Comparison of ENCODE assay signal across 9 cellular contexts in genomic region chr3:42179110-42179725, GRCh38.
DNase-seq lines count a peak whose midpoint lies in the region; ATAC-seq, FAIRE-seq and TF ChIP-seq lines count a peak whose summit lies in the region.
"Had no signal": no experiment of that assay in that cellular context is flagged by ENCODE, and none has a peak within 500 bp of the region (broad histone marks: within the 10 kb centered on the region; RNA-seq: fewer than 3 reads in every experiment).

No MANE protein-coding gene starts in this region.

- WGBS in iPS DF 6.9 (ENCODE audit: insufficient coverage, insufficient read length), result no CpG with 5 or more reads among the region's 7 CpGs

- peaks cover 71% of the 10 kb centered on the region for H4K20me1 ChIP-seq in astrocyte (ENCODE audit: insufficient read depth, low read length)

- H3K27me3 Mint-ChIP-seq in astrocyte (ENCODE audit: low read depth, unreplicated experiment) (no peaks in the 10 kb centered on the region), natural killer cell (ENCODE audit: low read depth in 2 of 2) (no peaks in the 10 kb centered on the region)

- no peaks in the 10 kb centered on the region for H3K36me3 Mint-ChIP-seq in astrocyte (ENCODE audit: low read depth, unreplicated experiment)
- peaks cover 14% of the 10 kb centered on the region for H3K36me3 Mint-ChIP-seq in stimulated activated effector memory CD8-positive, alpha-beta T cell treated with anti-CD3 and anti-CD28 coated beads, Interleukin-12 subunit alpha, Interleukin-12 subunit beta, amount 100 ng/mL, for 72 hours
- no peaks in the 10 kb centered on the region for H3K36me3 Mint-ChIP-seq in natural killer cell

- H3K4me1 ChIP-seq in astrocyte (ENCODE audit: insufficient read depth, low read length) (peaks cover 23% of the 10 kb centered on the region), iPS DF 6.9 (ENCODE audit: control insufficient read depth, insufficient read depth, low read length) (no peaks in the 10 kb centered on the region; the same call in 1 of the 2 replicates)

- peak; percentile 83 for DNase-seq in AG08396 (ENCODE audit: low spot score)
- DNase-seq in HS-5 (ENCODE audit: low read depth), result peak; percentile 76
- peak; percentile 94 for DNase-seq in astrocyte (ENCODE audit: low read depth)
- DNase-seq in iPS DF 6.9 (ENCODE audit: low read depth, low spot score), result peak; percentile 22
- DNase-seq in stimulated activated effector memory CD8-positive, alpha-beta T cell treated with anti-CD3 and anti-CD28 coated beads, Interleukin-12 subunit alpha, Interleukin-12 subunit beta, amount 100 ng/mL, for 72 hours (ENCODE audit: low spot score in 2 of 2), result no peak
- no peak for DNase-seq in activated CD4-positive, CD25-positive, alpha-beta regulatory T cell (lab: John Stamatoyannopoulos, UW)
- DNase-seq in natural killer cell, result no peak

- H3K4me3 Mint-ChIP-seq in astrocyte (ENCODE audit: unreplicated experiment) (peak overlapping the region; percentile 1), natural killer cell (no peak overlapping the region)
- H3K4me3 Mint-ChIP-seq in stimulated activated effector memory CD8-positive, alpha-beta T cell treated with anti-CD3 and anti-CD28 coated beads, Interleukin-12 subunit alpha, Interleukin-12 subunit beta, amount 100 ng/mL, for 72 hours, result no peak overlapping the region

- intact Hi-C loops in natural killer cell (cut with micrococcal nuclease), result no loop called here

- H3K27ac ChIP-seq in astrocyte (ENCODE audit: low read depth, low read length), result peak overlapping the region; percentile 28
- H3K27ac ChIP-seq in iPS DF 6.9 (ENCODE audit: low read length), result no peak overlapping the region

- H3K9me3 ChIP-seq in astrocyte (ENCODE audit: insufficient read depth, low read depth, low read length) (no peaks in the 10 kb centered on the region), iPS DF 6.9 (ENCODE audit: control insufficient read depth, insufficient read depth, low read length) (no peaks in the 10 kb centered on the region)

- H3K27me3 ChIP-seq in astrocyte (ENCODE audit: insufficient read depth, low read length), result no peaks in the 10 kb centered on the region
- no peaks in the 10 kb centered on the region for H3K27me3 ChIP-seq in iPS DF 6.9 (ENCODE audit: control insufficient read depth, insufficient read depth, low read length)
- H3K27me3 ChIP-seq: dorsolateral prefrontal cortex had no signal

- peak overlapping the region; percentile 71 for H3K4me2 ChIP-seq in astrocyte (ENCODE audit: low read length)

- TF ChIP-seq CTCF in astrocyte (IDR thresholded peaks at IDR 0.05; ENCODE audit: insufficient read depth, low read depth, low read length) (no peak), natural killer cell (IDR thresholded peaks at IDR 0.05) (no peak)

- H3K27ac Mint-ChIP-seq in astrocyte (ENCODE audit: unreplicated experiment) (peak overlapping the region; percentile 73), natural killer cell (no peak overlapping the region)
- peak overlapping the region; percentile 30 for H3K27ac Mint-ChIP-seq in stimulated activated effector memory CD8-positive, alpha-beta T cell treated with anti-CD3 and anti-CD28 coated beads, Interleukin-12 subunit alpha, Interleukin-12 subunit beta, amount 100 ng/mL, for 72 hours

- H3K9ac ChIP-seq in astrocyte (ENCODE audit: low read length), result peak overlapping the region; percentile 25

- H3K36me3 ChIP-seq in astrocyte (ENCODE audit: insufficient read depth, low read length) (no peaks in the 10 kb centered on the region), iPS DF 6.9 (ENCODE audit: control insufficient read depth, insufficient read depth, low read length) (no peaks in the 10 kb centered on the region)

- FAIRE-seq in astrocyte (lab: Jason Lieb, UNC), result peak; percentile 45

- peaks cover 30% of the 10 kb centered on the region for H3K79me2 ChIP-seq in astrocyte (ENCODE audit: insufficient read depth, low read length)

- no peak overlapping the region for H2AFZ ChIP-seq in astrocyte (ENCODE audit: low read depth, low read length)

- no peaks in the 10 kb centered on the region for H3K9me3 Mint-ChIP-seq in astrocyte (ENCODE audit: unreplicated experiment)
- H3K9me3 Mint-ChIP-seq in stimulated activated effector memory CD8-positive, alpha-beta T cell treated with anti-CD3 and anti-CD28 coated beads, Interleukin-12 subunit alpha, Interleukin-12 subunit beta, amount 100 ng/mL, for 72 hours, result no peaks in the 10 kb centered on the region
- H3K9me3 Mint-ChIP-seq in natural killer cell, result no peaks in the 10 kb centered on the region

- peak; percentile 66 for ATAC-seq in stimulated activated effector memory CD8-positive, alpha-beta T cell treated with anti-CD3 and anti-CD28 coated beads, Interleukin-12 subunit alpha, Interleukin-12 subunit beta, amount 100 ng/mL, for 72 hours
- ATAC-seq in HG03469 (IDR thresholded peaks at IDR 0.05; ENCODE audit: unreplicated experiment), result no peak
- no peak for ATAC-seq in natural killer cell

- H3K4me3 ChIP-seq in astrocyte (ENCODE audit: insufficient read depth, low read depth, low read length) (no peak overlapping the region), iPS DF 6.9 (ENCODE audit: low read length) (no peak overlapping the region)
- H3K4me3 ChIP-seq: dorsolateral prefrontal cortex had no signal

- H3K4me1 Mint-ChIP-seq in astrocyte (ENCODE audit: low read depth, unreplicated experiment) (peaks cover 31% of the 10 kb centered on the region), natural killer cell (peaks cover 7 to 12% of the 10 kb centered on the region in 2 donors)
- H3K4me1 Mint-ChIP-seq in stimulated activated effector memory CD8-positive, alpha-beta T cell treated with anti-CD3 and anti-CD28 coated beads, Interleukin-12 subunit alpha, Interleukin-12 subunit beta, amount 100 ng/mL, for 72 hours, result peaks cover 17% of the 10 kb centered on the region

Comparison
In these comparisons a context has a peak if more than half of its experiments do, and no peak if none do; other contexts are left out.
1. DNase-seq: peak in AG08396 (single experiment), HS-5 (single experiment), astrocyte (single experiment) and iPS DF 6.9 (single experiment); none in stimulated activated effector memory CD8-positive, alpha-beta T cell treated with anti-CD3 and anti-CD28 coated beads, Interleukin-12 subunit alpha, Interleukin-12 subunit beta, amount 100 ng/mL, for 72 hours (0 of 2), activated CD4-positive, CD25-positive, alpha-beta regulatory T cell (0 of 4) and natural killer cell (single experiment).
2. H3K27ac Mint-ChIP-seq: peak in astrocyte (single experiment) and stimulated activated effector memory CD8-positive, alpha-beta T cell treated with anti-CD3 and anti-CD28 coated beads, Interleukin-12 subunit alpha, Interleukin-12 subunit beta, amount 100 ng/mL, for 72 hours (single experiment); none in natural killer cell (0 of 2).